In the genomic region with DNA sequence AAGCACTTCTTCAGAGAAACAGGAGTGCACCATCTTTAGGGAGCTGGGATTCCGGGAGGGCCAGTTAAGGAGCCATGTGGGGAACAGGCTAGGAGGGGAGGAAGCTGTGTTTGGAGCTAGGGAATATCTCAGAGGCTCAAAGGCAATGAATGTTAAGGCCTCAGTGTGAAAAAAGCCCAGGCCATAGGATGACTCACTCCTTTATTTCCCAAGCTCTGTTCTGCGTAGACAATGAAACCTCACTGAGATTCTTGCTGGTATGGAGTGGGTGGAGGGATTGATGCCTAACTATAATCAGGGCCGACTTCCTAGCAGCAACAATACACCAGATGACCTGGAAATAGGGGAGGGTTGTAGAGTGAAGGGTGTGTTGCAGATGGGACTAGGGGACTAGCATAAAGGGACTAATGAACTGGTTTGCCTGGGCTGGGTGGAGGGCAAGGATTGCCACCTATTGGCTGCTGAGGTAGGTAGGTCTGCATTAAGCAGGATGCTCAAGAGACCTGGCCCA, we compare ENCODE assay signal across 8 cellular contexts. TPM values are rescaled to one million over a fixed set of nuclear protein-coding genes. Genes with fewer than 3 reads are reported as not detected.
A peak's percentile ranks its signal among the peaks of the same experiment; 100 is the strongest.
DNase-seq lines count a peak whose midpoint lies in the region; ATAC-seq and TF ChIP-seq lines count a peak whose summit lies in the region.
"Had no signal": no experiment of that assay in that cellular context is flagged by ENCODE, and none has a peak within 500 bp of the region (broad histone marks: within the 10 kb centered on the region; RNA-seq: fewer than 3 reads in every experiment).

No MANE protein-coding gene starts in this region.

- no peaks in the 10 kb centered on the region for H3K36me3 ChIP-seq in OCI-LY1 (ENCODE audit: insufficient read depth, low read length)
- H3K36me3 ChIP-seq in sigmoid colon = no peaks in the 10 kb centered on the region
- H3K36me3 ChIP-seq in gastroesophageal sphincter = no peaks in the 10 kb centered on the region

- no peak overlapping the region for H3K4me3 ChIP-seq in OCI-LY1 (ENCODE audit: low read depth, low read length, poor library complexity, severe bottlenecking)
- no peak overlapping the region for H3K4me3 ChIP-seq in epithelial cell of proximal tubule (ENCODE audit: low read depth, low read length)
- H3K4me3 ChIP-seq in sigmoid colon = no peak overlapping the region
- H3K4me3 ChIP-seq in gastroesophageal sphincter = no peak overlapping the region
- H3K4me3 ChIP-seq: lung had no signal

- no peak overlapping the region for H3K4me2 ChIP-seq in OCI-LY1 (ENCODE audit: low read length)

- no peaks in the 10 kb centered on the region for H4K20me1 ChIP-seq in OCI-LY1 (ENCODE audit: insufficient read depth, low read length)

- H3K79me2 ChIP-seq in OCI-LY1 (ENCODE audit: insufficient read depth, low read length) = no peaks in the 10 kb centered on the region

- no peaks in the 10 kb centered on the region for H3F3A ChIP-seq in OCI-LY1 (ENCODE audit: insufficient read depth, low read length)

- 42 to 62% methylated on average over 3 of the region's 3 CpGs for WGBS in sigmoid colon, 2 donors
- WGBS in gastroesophageal sphincter (ENCODE audit: low coverage in 1 of 2), 2 donors = 20 to 73% methylated on average over 2 of the region's 3 CpGs

- H2AFZ ChIP-seq in OCI-LY1 (ENCODE audit: low read length) = no peak overlapping the region

- no peaks in the 10 kb centered on the region for H3K9me3 ChIP-seq in OCI-LY1 (ENCODE audit: low read length)
- H3K9me3 ChIP-seq in sigmoid colon = no peaks in the 10 kb centered on the region
- no peaks in the 10 kb centered on the region for H3K9me3 ChIP-seq in gastroesophageal sphincter

- H3K9me2 ChIP-seq in OCI-LY1 (ENCODE audit: low read depth, low read length) = no peaks in the 10 kb centered on the region

- H3K4me1 ChIP-seq in OCI-LY1 (ENCODE audit: insufficient read depth, low read length, severe bottlenecking) (peaks cover 27% of the 10 kb centered on the region), sigmoid colon (peaks cover 0 to 38% (median 29%) of the 10 kb centered on the region in 4 donors), gastroesophageal sphincter (peaks cover 0 to 36% (median 21%) of the 10 kb centered on the region in 3 donors)

- no peak overlapping the region for H3K9ac ChIP-seq in OCI-LY1 (ENCODE audit: low read length)

- intact Hi-C loops in sigmoid colon (cut with DNase I) = no loop called here

- DNase-seq in GM04504 (ENCODE audit: low read depth) = peak; percentile 79
- peak; percentile 75 for DNase-seq in epithelial cell of proximal tubule (ENCODE audit: low read depth)
- no peak for DNase-seq in sigmoid colon
- no peak for DNase-seq in NCI-H345 (lab: John Stamatoyannopoulos, UW)
- no peak for DNase-seq in NCI-H446 (lab: John Stamatoyannopoulos, UW)

- TF ChIP-seq CTCF in OCI-LY1 (IDR thresholded peaks at IDR 0.05; ENCODE audit: low read length) (peak; percentile 20; the same call in 1 of the 2 replicates), epithelial cell of proximal tubule (conservative IDR thresholded peaks at IDR 0.05; ENCODE audit: low read depth, low read length) (peak; percentile 5), sigmoid colon (IDR thresholded peaks at IDR 0.05) (no peak), gastroesophageal sphincter (IDR thresholded peaks at IDR 0.05) (no peak)

- no peaks in the 10 kb centered on the region for H3K27me3 ChIP-seq in OCI-LY1 (ENCODE audit: insufficient read depth, low read length)
- no peaks in the 10 kb centered on the region for H3K27me3 ChIP-seq in sigmoid colon
- no peaks in the 10 kb centered on the region for H3K27me3 ChIP-seq in gastroesophageal sphincter

- no peak for TF ChIP-seq EP300 in sigmoid colon (IDR thresholded peaks at IDR 0.05)
- TF ChIP-seq EP300 in gastroesophageal sphincter (IDR thresholded peaks at IDR 0.05) = no peak

- no peak for ATAC-seq in gastroesophageal sphincter

- no peak overlapping the region for H3K27ac ChIP-seq in OCI-LY1 (ENCODE audit: low read depth, low read length, poor library complexity, severe bottlenecking)
- peak overlapping the region in 3 of 4 donors; percentile 11 to 51 (median 23) for H3K27ac ChIP-seq in sigmoid colon
- H3K27ac ChIP-seq in gastroesophageal sphincter = peak overlapping the region in 2 of 4 donors; percentile 20 to 33

- TF ChIP-seq POLR2A in sigmoid colon (IDR thresholded peaks at IDR 0.05) (no peak), gastroesophageal sphincter (IDR thresholded peaks at IDR 0.05) (no peak)

RNA-seq across cellular contexts. Expression of gene GNAT2, which starts 2.1 kb away (rescaled TPM):
- total RNA-seq in epithelial cell of proximal tubule (0.58 TPM in 1 of 2 replicates, not detected in the other), sigmoid colon (not detected), gastroesophageal sphincter (not detected)
- under 1 TPM in 1 of 3 donors, not detected in 2; 0.10 TPM for polyA plus RNA-seq in sigmoid colon
- total RNA-seq: lung had no signal

RNA-seq across cellular contexts. Expression of gene AMPD2, which starts 2.3 kb away (rescaled TPM):
- total RNA-seq in epithelial cell of proximal tubule (63.8 and 110 TPM in 2 replicates), sigmoid colon (10 to 100 TPM; 19.9 to 47.5 (median 29.4) TPM), gastroesophageal sphincter (10 to 100 TPM; 28.9 to 38.0 (median 35.6) TPM)
- polyA plus RNA-seq in sigmoid colon = 10 to 100 TPM in 1 of 3 donors, 1 to 10 TPM in 2; 6.5 to 31.3 (median 6.6) TPM

RNA-seq across cellular contexts. Expression of gene GSTM4, which starts 38.6 kb away (rescaled TPM):
- 2.1 and 10.7 TPM in 2 replicates for total RNA-seq in epithelial cell of proximal tubule
- total RNA-seq in sigmoid colon = 10 to 100 TPM; 31.4 to 73.1 (median 44.8) TPM
- polyA plus RNA-seq in sigmoid colon = 10 to 100 TPM; 47.0 to 69.4 (median 52.3) TPM
- 10 to 100 TPM; 21.4 to 71.0 (median 42.4) TPM for total RNA-seq in gastroesophageal sphincter

RNA-seq across cellular contexts. Expression of gene GSTM2, which starts 50.5 kb away (rescaled TPM):
- total RNA-seq in epithelial cell of proximal tubule = 6.8 and 8.9 TPM in 2 replicates
- total RNA-seq in sigmoid colon = 100 to 1,000 TPM in 1 of 4 donors, 10 to 100 TPM in 3; 42.5 to 139 (median 60.5) TPM
- polyA plus RNA-seq in sigmoid colon = 10 to 100 TPM in 2 of 3 donors, 1 to 10 TPM in 1; 4.9 to 22.3 (median 12.6) TPM
- 10 to 100 TPM; 10.4 to 93.7 (median 42.2) TPM for total RNA-seq in gastroesophageal sphincter

Comparison
In these comparisons a context has a peak if more than half of its experiments do, and no peak if none do; other contexts are left out.
1. DNase-seq: peak in GM04504 (single experiment) and epithelial cell of proximal tubule (single experiment); none in sigmoid colon (single experiment), NCI-H345 (single experiment) and NCI-H446 (0 of 2).
2. CTCF ChIP-seq: peak in OCI-LY1 (single experiment) and epithelial cell of proximal tubule (single experiment); none in sigmoid colon (0 of 4) and gastroesophageal sphincter (0 of 4).